ENCODE assay signal across 13 cellular contexts in the genomic region with DNA sequence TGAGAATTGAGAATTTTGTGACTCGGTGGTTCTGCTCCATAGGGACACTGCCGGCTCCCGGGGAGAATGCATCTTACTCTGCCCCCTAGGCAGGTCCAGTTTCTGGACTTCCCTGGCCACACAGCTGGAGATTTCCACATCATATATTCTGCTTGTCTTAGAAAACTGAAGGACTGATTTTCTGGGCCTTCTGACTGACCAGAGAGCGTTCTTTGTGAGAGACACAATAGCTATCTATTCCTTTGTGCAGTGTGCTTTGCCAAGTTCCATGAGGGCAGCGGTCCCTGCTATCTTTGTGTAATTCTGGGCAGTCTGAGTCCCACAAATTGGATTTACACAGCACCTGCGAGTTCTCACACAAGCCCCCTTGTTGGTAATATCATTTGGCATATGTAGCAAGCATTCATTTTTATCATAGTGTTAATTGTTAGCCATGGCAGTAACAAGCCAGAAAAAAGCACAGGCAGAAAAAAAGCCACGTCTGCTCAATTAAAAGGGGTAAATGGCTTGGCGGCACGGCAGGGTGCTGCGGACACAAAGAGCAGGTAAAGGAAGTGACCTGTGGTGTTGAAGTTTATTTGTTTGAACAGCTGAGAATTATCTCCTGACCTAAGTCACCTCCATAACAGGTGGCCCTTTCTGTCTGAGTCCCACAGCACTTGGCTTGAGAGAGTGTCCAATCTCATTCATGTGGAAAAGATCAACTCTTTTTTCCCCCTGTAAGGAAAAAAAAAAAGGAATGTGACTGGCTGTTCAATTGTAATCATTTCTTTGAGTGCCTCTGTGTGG.
DNase-seq lines count a peak whose midpoint lies in the region; ATAC-seq and TF ChIP-seq lines count a peak whose summit lies in the region.
"Had no signal": no experiment of that assay in that cellular context is flagged by ENCODE, and none has a peak within 500 bp of the region (broad histone marks: within the 10 kb centered on the region; RNA-seq: fewer than 3 reads in every experiment).

No MANE protein-coding gene starts in this region.

- ATAC-seq in natural killer cell treated with Interleukin-12 subunit alpha and Interleukin-12 subunit beta and Interleukin-15 and Interleukin-18, amount 100 ng/mL, for 72 hours = no peak
- ATAC-seq: left ventricle myocardium superior had no signal

- H3K9me3 Mint-ChIP-seq in natural killer cell treated with Interleukin-12 subunit alpha and Interleukin-12 subunit beta and Interleukin-15 and Interleukin-18, amount 100 ng/mL, for 72 hours = peaks cover 9% of the 10 kb centered on the region

- no peaks in the 10 kb centered on the region for H3K4me1 ChIP-seq in adrenal gland (replicated peaks in 1 of 2)

- TF ChIP-seq CTCF in dorsolateral prefrontal cortex (IDR thresholded peaks at IDR 0.05 in 54 of 56, conservative IDR thresholded peaks at IDR 0.05 in 2 of 56; ENCODE audit: low read depth in 1 of 56, partially characterized antibody in 56 of 56) (peak in 47 of 56 donors; percentile 5 to 57 (median 30)), foreskin fibroblast (IDR thresholded peaks at IDR 0.05; ENCODE audit: low read depth, low read length) (no peak), adrenal gland (IDR thresholded peaks at IDR 0.05) (no peak)

- no peak for TF ChIP-seq POLR2A in adrenal gland (IDR thresholded peaks at IDR 0.05)

- H3K27ac ChIP-seq in dorsolateral prefrontal cortex = peak overlapping the region; percentile 33 to 93 (median 88)
- no peak overlapping the region for H3K27ac ChIP-seq in adrenal gland

- no peaks in the 10 kb centered on the region for H3K9me3 ChIP-seq in adrenal gland (replicated peaks in 1 of 3)

- no peaks in the 10 kb centered on the region for H3K27me3 Mint-ChIP-seq in natural killer cell treated with Interleukin-12 subunit alpha and Interleukin-12 subunit beta and Interleukin-15 and Interleukin-18, amount 100 ng/mL, for 72 hours

- no peak overlapping the region for H3K4me3 Mint-ChIP-seq in natural killer cell treated with Interleukin-12 subunit alpha and Interleukin-12 subunit beta and Interleukin-15 and Interleukin-18, amount 100 ng/mL, for 72 hours

- intact Hi-C loops in dorsolateral prefrontal cortex (cut with DNase I) (loop anchor here (5.0 kb wide), 2 partner anchors 129 to 336 kb away; no protein-coding TSS in a partner anchor), adrenal gland (cut with DNase I) (no loop called here)

- H3K4me3 ChIP-seq in dorsolateral prefrontal cortex = peak overlapping the region in 24 of 59 donors; percentile 1 to 60 (median 16)
- no peak overlapping the region for H3K4me3 ChIP-seq in foreskin fibroblast (ENCODE audit: low read depth in 1 of 2, low read length in 2 of 2)
- no peak overlapping the region for H3K4me3 ChIP-seq in adrenal gland

- no peaks in the 10 kb centered on the region for H3K36me3 ChIP-seq in adrenal gland (replicated peaks in 1 of 2)

- WGBS in adrenal gland, 4 donors = 84 to 88% (median 86%) methylated on average over 10 of the region's 10 CpGs

- no peaks in the 10 kb centered on the region for H3K36me3 Mint-ChIP-seq in natural killer cell treated with Interleukin-12 subunit alpha and Interleukin-12 subunit beta and Interleukin-15 and Interleukin-18, amount 100 ng/mL, for 72 hours

- H3K27ac Mint-ChIP-seq in natural killer cell treated with Interleukin-12 subunit alpha and Interleukin-12 subunit beta and Interleukin-15 and Interleukin-18, amount 100 ng/mL, for 72 hours = no peak overlapping the region

- no peaks in the 10 kb centered on the region for H3K27me3 ChIP-seq in dorsolateral prefrontal cortex
- no peaks in the 10 kb centered on the region for H3K27me3 ChIP-seq in adrenal gland

- DNase-seq in ELF-1 (ENCODE audit: low read depth, low spot score) (peak; percentile 43), NCI-H345 (lab: John Stamatoyannopoulos, UW) (peak; percentile 54), dorsolateral prefrontal cortex (peak in 9 of 10 donors; percentile 8 to 87 (median 61)), midbrain (lab: John Stamatoyannopoulos, UW) (peak; percentile 89), HuH-7.5 (ENCODE audit: low spot score) (no peak), foreskin fibroblast (no peak), adrenal gland (no peak)
- DNase-seq in natural killer cell treated with Interleukin-12 subunit alpha and Interleukin-12 subunit beta and Interleukin-15 and Interleukin-18, amount 100 ng/mL, for 72 hours (ENCODE audit: low spot score) = no peak
- DNase-seq: activated effector memory CD4-positive, alpha-beta T cell treated with anti-CD3 and anti-CD28 coated beads, Interleukin-2, amount 50 U/mL, for 16 hours; GF-D8; left ventricle myocardium superior; MM.1S; T-helper 2 cell had no signal

- no peaks in the 10 kb centered on the region for H3K4me1 Mint-ChIP-seq in natural killer cell treated with Interleukin-12 subunit alpha and Interleukin-12 subunit beta and Interleukin-15 and Interleukin-18, amount 100 ng/mL, for 72 hours (ENCODE audit: low read depth in 2 of 2)

Comparison
In these comparisons a context has a peak if more than half of its experiments do, and no peak if none do; other contexts are left out.
1. DNase-seq: peak in ELF-1 (single experiment), NCI-H345 (single experiment), dorsolateral prefrontal cortex (9 of 10) and midbrain (single experiment); none in HuH-7.5 (single experiment), foreskin fibroblast (0 of 2), natural killer cell treated with Interleukin-12 subunit alpha and Interleukin-12 subunit beta and Interleukin-15 and Interleukin-18, amount 100 ng/mL, for 72 hours (single experiment) and adrenal gland (0 of 7).
2. H3K27ac ChIP-seq: peak in dorsolateral prefrontal cortex (59 of 59); none in adrenal gland (0 of 5).
3. CTCF ChIP-seq: peak in dorsolateral prefrontal cortex (47 of 56); none in foreskin fibroblast (single experiment) and adrenal gland (0 of 6).
4. intact Hi-C loops: an anchor here in dorsolateral prefrontal cortex (5.0 kb wide); none called in adrenal gland.